ENCODE assay signal across 18 cellular contexts in genomic region chr18:54162431-54162830, GRCh38.
A peak's percentile ranks its signal among the peaks of the same experiment; 100 is the strongest.
DNase-seq lines count a peak whose midpoint lies in the region; TF ChIP-seq lines count a peak whose summit lies in the region.
"Had no signal": no experiment of that assay in that cellular context is flagged by ENCODE, and none has a peak within 500 bp of the region (broad histone marks: within the 10 kb centered on the region; RNA-seq: fewer than 3 reads in every experiment).

No MANE protein-coding gene starts in this region.

- no peak for TF ChIP-seq POLR2A in erythroblast (IDR thresholded peaks at IDR 0.05; ENCODE audit: low read length)

- H3K4me1 Mint-ChIP-seq in T-helper 2 cell treated with Interferon-gamma antibody and Interleukin-4, amounts not matched to agents 5 μg/mL and 100 μg/mL, for 36 hours (ENCODE audit: low read depth), result peaks cover 9% of the 10 kb centered on the region
- H3K4me1 Mint-ChIP-seq: brain had no signal

- H3K9me3 Mint-ChIP-seq in T-helper 2 cell treated with Interferon-gamma antibody and Interleukin-4, amounts not matched to agents 5 μg/mL and 100 μg/mL, for 36 hours, result no peaks in the 10 kb centered on the region
- H3K9me3 Mint-ChIP-seq: brain had no signal

- H3K27ac ChIP-seq in SJSA1, result peak overlapping the region; percentile 1; the same call in 1 of the 2 replicates
- no peak overlapping the region for H3K27ac ChIP-seq in fibroblast of lung (ENCODE audit: insufficient read depth, low read length)
- H3K27ac ChIP-seq: heart left ventricle, testis had no signal

- H2AFZ ChIP-seq in fibroblast of lung (ENCODE audit: low read length), result no peak overlapping the region

- H3K27me3 Mint-ChIP-seq in T-helper 2 cell treated with Interferon-gamma antibody and Interleukin-4, amounts not matched to agents 5 μg/mL and 100 μg/mL, for 36 hours (ENCODE audit: low read depth), result no peaks in the 10 kb centered on the region
- H3K27me3 Mint-ChIP-seq: brain, progenitor cell of endocrine pancreas had no signal

- H3K4me3 ChIP-seq in SJSA1 (no peak overlapping the region), fibroblast of lung (replicated peaks in 1 of 4; ENCODE audit: control extremely low read depth in 1 of 4, insufficient read depth in 1 of 4, low read depth in 3 of 4, low read length in 4 of 4) (no peak overlapping the region), skeletal muscle cell (ENCODE audit: low read depth, low read length) (no peak overlapping the region)
- H3K4me3 ChIP-seq: heart left ventricle, testis had no signal

- peak; percentile 76 for DNase-seq in GM04503 (ENCODE audit: low read depth)
- peak in 1 of 2 experiments; percentile 40 for DNase-seq in SJSA1 (ENCODE audit: low read depth in 1 of 2, low spot score in 2 of 2)
- peak; percentile 20 to 94 for DNase-seq in fibroblast of lung (ENCODE audit: low read depth in 2 of 2)
- DNase-seq in skeletal muscle cell (ENCODE audit: low read depth), result peak; percentile 55
- DNase-seq in DMS79 treated with DMSO at 0.1 percent for 48 hours (lab: John Stamatoyannopoulos, UW), result no peak
- no peak for DNase-seq in erythroblast (lab: John Stamatoyannopoulos, UW)
- DNase-seq in T-helper 2 cell treated with Interferon-gamma antibody and Interleukin-4, amounts not matched to agents 5 μg/mL and 100 μg/mL, for 36 hours (ENCODE audit: low spot score), result no peak
- no peak for DNase-seq in NCI-H128 (lab: John Stamatoyannopoulos, UW; ENCODE audit: unreplicated experiment)
- DNase-seq: activated gamma-delta T cell; effector memory CD4-positive, alpha-beta T cell; GOT3; heart left ventricle; left cardiac atrium; NCI-H1417 treated with DMSO at 0.1 percent for 48 hours; NCI-H510A treated with DMSO at 0.1 percent for 48 hours; testis had no signal

- H3K9ac ChIP-seq in fibroblast of lung (ENCODE audit: insufficient read depth, low read length), result no peak overlapping the region

- H4K20me1 ChIP-seq in fibroblast of lung (ENCODE audit: control insufficient read depth, extremely low read depth, insufficient read depth, low read length), result no peaks in the 10 kb centered on the region

- H3K79me2 ChIP-seq in fibroblast of lung (ENCODE audit: control insufficient read depth, insufficient read depth, low read length), result no peaks in the 10 kb centered on the region

- H3K36me3 ChIP-seq in SJSA1, result peaks cover 77% of the 10 kb centered on the region
- H3K36me3 ChIP-seq in fibroblast of lung (ENCODE audit: control insufficient read depth, insufficient read depth, low read length), result peaks cover 9% of the 10 kb centered on the region

- H3K27ac Mint-ChIP-seq in T-helper 2 cell treated with Interferon-gamma antibody and Interleukin-4, amounts not matched to agents 5 μg/mL and 100 μg/mL, for 36 hours, result no peak overlapping the region
- H3K27ac Mint-ChIP-seq: brain, progenitor cell of endocrine pancreas had no signal

- peaks cover 59% of the 10 kb centered on the region for H3K36me3 Mint-ChIP-seq in T-helper 2 cell treated with Interferon-gamma antibody and Interleukin-4, amounts not matched to agents 5 μg/mL and 100 μg/mL, for 36 hours (ENCODE audit: low read depth)

- no peak overlapping the region for H3K4me3 Mint-ChIP-seq in T-helper 2 cell treated with Interferon-gamma antibody and Interleukin-4, amounts not matched to agents 5 μg/mL and 100 μg/mL, for 36 hours
- H3K4me3 Mint-ChIP-seq: brain had no signal

- H3K4me1 ChIP-seq in SJSA1 (replicated peaks) (peaks cover 39% of the 10 kb centered on the region), fibroblast of lung (ENCODE audit: control insufficient read depth, extremely low read depth, insufficient read depth, low read length) (peaks cover 8% of the 10 kb centered on the region)
- H3K4me1 ChIP-seq: testis had no signal

- no peak for TF ChIP-seq CTCF in fibroblast of lung (conservative IDR thresholded peaks at IDR 0.05 in 1 of 2, IDR thresholded peaks at IDR 0.05 in 1 of 2; ENCODE audit: low read depth in 1 of 2, low read length in 2 of 2)

- no peaks in the 10 kb centered on the region for H3K9me3 ChIP-seq in SJSA1 (replicated peaks)
- H3K9me3 ChIP-seq in fibroblast of lung (ENCODE audit: control insufficient read depth, insufficient read depth, low read depth, low read length), result no peaks in the 10 kb centered on the region
- H3K9me3 ChIP-seq: heart left ventricle, testis had no signal

- no peak overlapping the region for H3K4me2 ChIP-seq in fibroblast of lung (ENCODE audit: extremely low read depth, insufficient read depth, low read length)

- H3K27me3 ChIP-seq in SJSA1 (replicated peaks) (no peaks in the 10 kb centered on the region), fibroblast of lung (ENCODE audit: control insufficient read depth, insufficient read depth, low read length) (no peaks in the 10 kb centered on the region)
- H3K27me3 ChIP-seq: heart left ventricle, testis had no signal

Comparison
In these comparisons a context has a peak if more than half of its experiments do, and no peak if none do; other contexts are left out.
1. DNase-seq: peak in GM04503 (single experiment), fibroblast of lung (2 of 2) and skeletal muscle cell (single experiment); none in DMS79 treated with DMSO at 0.1 percent for 48 hours (single experiment), erythroblast (0 of 2), T-helper 2 cell treated with Interferon-gamma antibody and Interleukin-4, amounts not matched to agents 5 μg/mL and 100 μg/mL, for 36 hours (single experiment) and NCI-H128 (single experiment).